In the genomic region with DNA sequence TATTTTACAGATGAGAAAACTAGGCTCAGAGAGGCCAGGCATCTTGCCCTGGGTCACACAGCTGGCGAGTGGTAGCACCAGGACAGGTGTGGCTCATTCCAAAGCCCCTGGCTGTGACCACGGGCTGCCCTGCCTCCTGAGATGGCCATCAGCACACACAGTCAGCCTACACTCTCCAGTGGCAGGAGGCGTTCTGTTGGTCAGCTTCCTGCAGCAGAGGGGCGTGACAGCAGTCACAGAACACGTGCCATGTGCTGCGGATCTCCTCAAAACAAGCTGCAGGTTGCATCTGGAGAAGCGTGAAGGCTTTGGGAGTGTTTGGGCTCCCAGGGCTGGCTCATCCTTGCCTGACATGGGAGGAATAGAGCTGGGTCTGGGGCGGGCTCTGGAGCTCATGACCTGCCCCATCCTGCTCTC, we compare ENCODE assay signal across 24 cellular contexts.
"Had no signal": no experiment of that assay in that cellular context is flagged by ENCODE, and none has a peak within 500 bp of the region (broad histone marks: within the 10 kb centered on the region; RNA-seq: fewer than 3 reads in every experiment).

No MANE protein-coding gene starts in this region.

- FAIRE-seq: astrocyte, bronchial epithelial cell, islet of Langerhans had no signal

- H3K27ac ChIP-seq: right atrium auricular region, testis, vagina had no signal

- H3K27me3 ChIP-seq: esophagus squamous epithelium, gastrocnemius medialis, right atrium auricular region, testis, vagina had no signal

- H3K4me3 ChIP-seq: coronary artery, esophagus squamous epithelium, gastrocnemius medialis, mucosa of descending colon, prostate gland, right atrium auricular region, testis, vagina had no signal

- H3K4me1 ChIP-seq: prostate gland had no signal

- DNase-seq: activated CD4-positive, alpha-beta memory T cell treated with anti-CD3 and anti-CD28 coated beads for 36 hours; activated CD4-positive, alpha-beta T cell treated with anti-CD3 and anti-CD28 coated beads for 48 hours; activated naive CD4-positive, alpha-beta T cell treated with Interleukin-2 at 50 U/mL for 16 hours; activated naive CD8-positive, alpha-beta T cell treated with anti-CD3 and anti-CD28 coated beads for 36 hours; activated T-cell treated with anti-CD3 and anti-CD28 coated beads, Interleukin-2, amount 50 U/mL, for 48 hours; cerebellar nuclear complex; esophagus squamous epithelium; gastrocnemius medialis; hypothalamus; left colon; nephron progenitor cell; stimulated activated CD4-positive, alpha-beta T cell treated with anti-CD3 and anti-CD28 coated beads, Interleukin-2, amount 100 ng/mL, for 24 hours; stimulated activated naive CD8-positive, alpha-beta T cell treated with anti-CD3 and anti-CD28 coated beads, Interleukin-15, amount 100 ng/mL, for 72 hours; T-helper 17 cell; testis had no signal

- H3K36me3 ChIP-seq: esophagus squamous epithelium, gastrocnemius medialis, prostate gland, right atrium auricular region, vagina had no signal

- ATAC-seq: gastrocnemius medialis; stimulated activated effector memory CD8-positive, alpha-beta T cell treated with anti-CD3 and anti-CD28 coated beads, Interleukin-12 subunit alpha, Interleukin-12 subunit beta, amount 100 ng/mL, for 72 hours; T-helper 17 cell had no signal

- H3K9me3 ChIP-seq: esophagus squamous epithelium, gastrocnemius medialis, mucosa of descending colon, prostate gland, right atrium auricular region, testis, vagina had no signal
